24 cellular contexts compared by ENCODE assay signal in the genomic region with DNA sequence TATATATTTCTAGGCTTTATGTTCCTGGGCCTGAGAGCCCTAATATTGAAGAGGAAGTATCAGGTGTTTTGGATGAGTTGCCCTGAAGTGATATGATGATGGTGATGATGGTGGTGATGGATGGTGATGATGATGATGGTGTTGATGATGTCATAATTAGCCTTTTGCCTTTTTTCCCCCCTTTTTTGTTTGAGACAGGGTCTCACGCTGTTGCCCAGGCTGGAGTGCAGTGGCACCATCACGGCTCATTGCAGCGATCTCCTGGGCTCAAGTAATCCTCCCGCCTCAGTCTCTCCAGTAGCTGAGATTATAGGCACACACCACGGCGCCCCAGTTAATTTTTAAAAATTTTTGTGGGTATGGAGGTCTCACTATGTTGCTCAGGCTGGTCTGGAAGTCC.
DNase-seq lines count a peak whose midpoint lies in the region; ATAC-seq, FAIRE-seq and TF ChIP-seq lines count a peak whose summit lies in the region.
"Had no signal": no experiment of that assay in that cellular context is flagged by ENCODE, and none has a peak within 500 bp of the region (broad histone marks: within the 10 kb centered on the region; RNA-seq: fewer than 3 reads in every experiment).

No MANE protein-coding gene starts in this region.

- no peak overlapping the region for H3K9ac ChIP-seq in GM23248
- no peak overlapping the region for H3K9ac ChIP-seq in K562 (ENCODE audit: insufficient read depth in 1 of 2, low read depth in 2 of 2, low read length in 2 of 2)
- H3K9ac ChIP-seq in skeletal muscle tissue (ENCODE audit: low read depth in 1 of 3, low read length in 3 of 3): no peak overlapping the region

- no peak overlapping the region for H3K4me2 ChIP-seq in GM23248 (ENCODE audit: unreplicated experiment)
- no peak overlapping the region for H3K4me2 ChIP-seq in K562 (ENCODE audit: insufficient read depth, low read length)
- H3K4me2 ChIP-seq: A549 had no signal

- H4K20me1 ChIP-seq in GM23248 (ENCODE audit: insufficient read depth): no peaks in the 10 kb centered on the region
- H4K20me1 ChIP-seq in K562 (replicated peaks; ENCODE audit: control insufficient read depth, insufficient read depth, low read length): no peaks in the 10 kb centered on the region

- no peak for TF ChIP-seq CTCF in K562 (IDR thresholded peaks at IDR 0.05 in 2 of 3, conservative IDR thresholded peaks at IDR 0.05 in 1 of 3; ENCODE audit: insufficient read depth in 2 of 3, low read depth in 1 of 3, low read length in 3 of 3)

- no peak for TF ChIP-seq RAD21 in K562 (CRISPR knock-in tag; conservative IDR thresholded peaks at IDR 0.05 in 1 of 2, IDR thresholded peaks at IDR 0.05 in 1 of 2)

- POLR2A ChIA-PET in K562 (lab: Yijun Ruan, JAX): interaction anchor here (0.8 kb wide), 1 partner anchor 13 kb away, joined by 5 read pairs; no protein-coding TSS in a partner anchor

- H3K27ac Mint-ChIP-seq in activated naive CD8-positive, alpha-beta T cell: peak overlapping the region; percentile 22
- H3K27ac Mint-ChIP-seq in activated naive CD8-positive, alpha-beta T cell treated with anti-CD3 and anti-CD28 coated beads, Interleukin-2, amount 50 U/mL, for 24 hours: no peak overlapping the region
- H3K27ac Mint-ChIP-seq: B cell, CD14-positive monocyte had no signal

- H3K36me3 ChIP-seq in GM23248 (ENCODE audit: low read depth): peaks cover 32% of the 10 kb centered on the region
- H3K36me3 ChIP-seq in K562 (ENCODE audit: control insufficient read depth, insufficient read depth, low read length): peaks cover 62% of the 10 kb centered on the region
- H3K36me3 ChIP-seq in skeletal muscle tissue (ENCODE audit: control insufficient read depth in 3 of 3, insufficient read depth in 3 of 3, low read length in 3 of 3): peaks cover 15 to 22% (median 15%) of the 10 kb centered on the region in 3 donors

- H2AFZ ChIP-seq in GM23248 (no peak overlapping the region), K562 (ENCODE audit: low read depth, low read length) (no peak overlapping the region)

- BruUV-seq in K562 (replicated peaks; lab: Mats Ljungman, UMichigan): no TSS peak

- no peak for ATAC-seq in activated naive CD8-positive, alpha-beta T cell treated with anti-CD3 and anti-CD28 coated beads, Interleukin-2, amount 50 U/mL, for 24 hours
- ATAC-seq in K562: no peak
- ATAC-seq in GM18868 (IDR thresholded peaks at IDR 0.05; ENCODE audit: unreplicated experiment): no peak
- ATAC-seq: A549, GM12878, Panc1 had no signal

- H3K27me3 ChIP-seq in GM23248 (replicated peaks; ENCODE audit: insufficient read depth): no peaks in the 10 kb centered on the region
- no peaks in the 10 kb centered on the region for H3K27me3 ChIP-seq in K562 (ENCODE audit: control insufficient read depth in 2 of 2, insufficient read depth in 2 of 2, low read length in 2 of 2)
- no peaks in the 10 kb centered on the region for H3K27me3 ChIP-seq in skeletal muscle tissue (ENCODE audit: control insufficient read depth in 3 of 3, insufficient read depth in 3 of 3, low read length in 3 of 3)

- no peak for DNase-seq in activated naive CD8-positive, alpha-beta T cell treated with anti-CD3 and anti-CD28 coated beads, Interleukin-2, amount 50 U/mL, for 24 hours
- DNase-seq in GM23248 (peak; percentile 17), K562 (ENCODE audit: extremely low read depth in 1 of 4, low spot score in 3 of 4) (no peak), NCI-H2227 treated with DMSO at 0.1 percent for 48 hours (lab: John Stamatoyannopoulos, UW) (no peak), activated T-cell treated with anti-CD3 and anti-CD28 coated beads for 4 hours (no peak)
- DNase-seq: COR-L47; DND-41; H9; MV-4-11; NCI-H1105 treated with DMSO at 0.1 percent for 48 hours; NCI-H2029 treated with DMSO at 0.1 percent for 48 hours; NCI-H345; NCI-H524; NCI-H774; NK-92 treated with Interleukin-12 subunit alpha and Interleukin-12 subunit beta, amount 100 ng/mL, for 24 hours; SIG-M5 had no signal

- H3K9me3 ChIP-seq in GM23248 (ENCODE audit: low read depth): no peaks in the 10 kb centered on the region
- H3K9me3 ChIP-seq in K562 (replicated peaks; ENCODE audit: control insufficient read depth, insufficient read depth, low read depth, low read length): no peaks in the 10 kb centered on the region
- no peaks in the 10 kb centered on the region for H3K9me3 ChIP-seq in skeletal muscle tissue (ENCODE audit: control insufficient read depth in 3 of 3, low read length in 3 of 3)
- H3K9me3 ChIP-seq: A549 had no signal

- in situ Hi-C loops in GM23248 (cut with MboI) (no loop called here), K562 (cut with MboI) (no loop called here)

- H3K4me3 Mint-ChIP-seq in activated naive CD8-positive, alpha-beta T cell: no peak overlapping the region
- H3K4me3 Mint-ChIP-seq in activated naive CD8-positive, alpha-beta T cell treated with anti-CD3 and anti-CD28 coated beads, Interleukin-2, amount 50 U/mL, for 24 hours: no peak overlapping the region
- H3K4me3 Mint-ChIP-seq: B cell, CD14-positive monocyte, H9 had no signal

- peaks cover 8% of the 10 kb centered on the region for H3K36me3 Mint-ChIP-seq in activated naive CD8-positive, alpha-beta T cell
- H3K36me3 Mint-ChIP-seq in activated naive CD8-positive, alpha-beta T cell treated with anti-CD3 and anti-CD28 coated beads, Interleukin-2, amount 50 U/mL, for 24 hours (ENCODE audit: low read depth): peaks cover 29% of the 10 kb centered on the region

- no peak overlapping the region for H3K27ac ChIP-seq in GM23248
- H3K27ac ChIP-seq in K562 (ENCODE audit: extremely low read depth, low read depth, low read length): no peak overlapping the region
- no peak overlapping the region for H3K27ac ChIP-seq in skeletal muscle tissue (ENCODE audit: low read depth, low read length)
- H3K27ac ChIP-seq: A549 had no signal

- H3K27me3 Mint-ChIP-seq in activated naive CD8-positive, alpha-beta T cell: no peaks in the 10 kb centered on the region
- no peaks in the 10 kb centered on the region for H3K27me3 Mint-ChIP-seq in activated naive CD8-positive, alpha-beta T cell treated with anti-CD3 and anti-CD28 coated beads, Interleukin-2, amount 50 U/mL, for 24 hours
- H3K27me3 Mint-ChIP-seq: B cell had no signal

- no peak for TF ChIP-seq EP300 in K562 (IDR thresholded peaks at IDR 0.05; ENCODE audit: low read length)

- peaks cover 20% of the 10 kb centered on the region for H3F3A ChIP-seq in GM23248 (ENCODE audit: insufficient read depth)

- H3K9me3 Mint-ChIP-seq in activated naive CD8-positive, alpha-beta T cell (ENCODE audit: low read depth): no peaks in the 10 kb centered on the region
- H3K9me3 Mint-ChIP-seq in activated naive CD8-positive, alpha-beta T cell treated with anti-CD3 and anti-CD28 coated beads, Interleukin-2, amount 50 U/mL, for 24 hours: peaks cover 6% of the 10 kb centered on the region

- CTCF ChIA-PET in K562 (lab: Yijun Ruan, JAX; ENCODE audit: low intra/inter-chr PET ratio): no interaction called here

- peaks cover 12% of the 10 kb centered on the region; the same call in 1 of the 2 replicates for H3K4me1 ChIP-seq in GM23248 (ENCODE audit: insufficient read depth)
- H3K4me1 ChIP-seq in K562 (replicated peaks in 1 of 2; ENCODE audit: control insufficient read depth in 2 of 2, insufficient read depth in 2 of 2, low read length in 2 of 2): no peaks in the 10 kb centered on the region; a peak in 1 of 5 replicates
- H3K4me1 ChIP-seq in skeletal muscle tissue (ENCODE audit: control insufficient read depth in 3 of 3, insufficient read depth in 3 of 3, low read length in 3 of 3): peaks cover 25 to 31% (median 27%) of the 10 kb centered on the region in 3 donors
- H3K4me1 ChIP-seq: A549 had no signal

- H3K4me3 ChIP-seq in GM23248 (no peak overlapping the region), K562 (no peak overlapping the region), skeletal muscle tissue (ENCODE audit: low read length in 3 of 3) (peak overlapping the region in 2 of 3 donors; percentile 36 to 59)
- H3K4me3 ChIP-seq: A549, GM12878 had no signal

- H3K9me1 ChIP-seq in K562 (ENCODE audit: control insufficient read depth, insufficient read depth, low read length): no peaks in the 10 kb centered on the region

- no peak for FAIRE-seq in K562 (lab: Jason Lieb, UNC)
- FAIRE-seq: A549, GM12878 had no signal

- peaks cover 10% of the 10 kb centered on the region for H3K4me1 Mint-ChIP-seq in activated naive CD8-positive, alpha-beta T cell (ENCODE audit: low read depth)
- peaks cover 3% of the 10 kb centered on the region for H3K4me1 Mint-ChIP-seq in activated naive CD8-positive, alpha-beta T cell treated with anti-CD3 and anti-CD28 coated beads, Interleukin-2, amount 50 U/mL, for 24 hours
- H3K4me1 Mint-ChIP-seq: CD14-positive monocyte had no signal

- intact Hi-C loops in K562 (cut with micrococcal nuclease): no loop called here

- 92 to 93% methylated on average over 6 of the region's 6 CpGs for WGBS in GM23248 (ENCODE audit: low coverage in 1 of 2, low lambda C conversion rate in 2 of 2, missing lambda C conversion rate in 2 of 2), 2 experiments
- WGBS in K562 (ENCODE audit: insufficient coverage, low coverage, missing lambda C conversion rate): 98% methylated on average over 4 of the region's 6 CpGs

- H3K9me2 ChIP-seq in GM23248 (ENCODE audit: insufficient read depth): no peaks in the 10 kb centered on the region

- TF ChIP-seq POLR2A in K562 (conservative IDR thresholded peaks at IDR 0.05): no peak

- H3K79me2 ChIP-seq in GM23248 (ENCODE audit: insufficient read depth): peaks cover 85% of the 10 kb centered on the region
- H3K79me2 ChIP-seq in K562 (ENCODE audit: control insufficient read depth, insufficient read depth, low read length): peaks cover 25% of the 10 kb centered on the region

TF ChIP-seq in K562, 482 proteins besides CTCF, POLR2A, EP300 and RAD21 (continues in another document):
- TF ChIP-seq HDAC1 (IDR thresholded peaks at IDR 0.05): no peak
- no peak for TF ChIP-seq TCFL5 (CRISPR knock-in tag; conservative IDR thresholded peaks at IDR 0.05)
- no peak for TF ChIP-seq TCF7 (IDR thresholded peaks at IDR 0.05; ENCODE audit: borderline replicate concordance)
- TF ChIP-seq, protein P1, sequence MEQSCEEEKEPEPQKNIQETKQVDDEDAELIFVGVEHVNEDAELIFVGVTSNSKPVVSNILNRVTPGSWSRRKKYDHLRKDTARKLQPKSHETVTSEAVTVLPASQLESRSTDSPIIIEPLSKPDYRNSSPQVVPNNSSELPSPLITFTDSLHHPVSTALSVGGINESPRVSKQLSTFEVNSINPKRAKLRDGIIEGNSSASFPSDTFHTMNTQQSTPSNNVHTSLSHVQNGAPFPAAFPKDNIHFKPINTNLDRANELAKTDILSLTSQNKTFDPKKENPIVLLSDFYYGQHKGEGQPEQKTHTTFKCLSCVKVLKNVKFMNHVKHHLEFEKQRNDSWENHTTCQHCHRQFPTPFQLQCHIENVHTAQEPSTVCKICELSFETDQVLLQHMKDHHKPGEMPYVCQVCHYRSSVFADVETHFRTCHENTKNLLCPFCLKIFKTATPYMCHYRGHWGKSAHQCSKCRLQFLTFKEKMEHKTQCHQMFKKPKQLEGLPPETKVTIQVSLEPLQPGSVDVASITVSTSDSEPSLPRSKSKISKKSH (CRISPR knock-in tag; IDR thresholded peaks at IDR 0.05): no peak
- TF ChIP-seq SRF (CRISPR knock-in tag; IDR thresholded peaks at IDR 0.05): no peak
- no peak for TF ChIP-seq ARHGAP35 (IDR thresholded peaks at IDR 0.05; ENCODE audit: partially characterized antibody)
- TF ChIP-seq MEIS2 (IDR thresholded peaks at IDR 0.05; ENCODE audit: partially characterized antibody): no peak

Comparison
In these comparisons a context has a peak if more than half of its experiments do, and no peak if none do; other contexts are left out.
1. H3K4me3 ChIP-seq: peak in skeletal muscle tissue (2 of 3); none in GM23248 (single experiment) and K562 (single experiment).